ENCODE assay signal across 15 cellular contexts in the genomic region with DNA sequence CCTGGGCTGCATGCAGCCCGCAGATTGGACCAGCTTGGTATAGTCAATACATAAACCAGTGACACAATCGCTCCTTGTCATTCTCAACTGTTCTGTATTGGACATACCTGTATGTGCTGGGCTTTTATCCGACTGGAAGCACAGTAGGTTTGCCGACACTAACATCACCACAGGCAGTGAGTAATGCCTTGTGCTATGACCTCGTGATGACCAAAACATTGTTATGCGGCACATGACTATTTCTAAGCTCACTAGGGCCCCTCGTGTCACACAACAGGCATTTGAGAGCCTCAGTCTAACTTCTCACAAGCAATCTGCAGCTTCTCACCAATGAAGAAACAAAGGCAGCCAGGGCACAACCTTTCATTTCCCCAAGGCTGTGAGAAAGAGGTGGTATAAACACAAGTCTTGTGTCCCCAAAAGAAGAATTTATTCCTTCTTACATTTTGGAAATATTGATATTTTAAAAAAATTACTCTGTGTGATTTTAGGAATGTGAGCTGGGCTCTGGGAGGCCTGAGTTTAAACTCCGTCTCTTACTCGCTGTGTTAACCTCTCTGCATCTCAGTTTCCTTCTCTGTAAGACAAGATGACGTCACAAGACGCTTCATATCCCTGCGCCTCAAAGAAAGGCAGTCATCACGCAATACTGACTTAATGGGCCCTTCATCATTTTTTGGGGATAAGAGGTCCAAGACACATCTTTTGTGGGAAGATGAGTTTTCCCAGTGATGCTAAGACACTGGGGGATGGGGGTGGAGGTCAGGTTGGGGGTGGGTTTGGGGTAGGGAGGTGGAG.
A peak's percentile ranks its signal among the peaks of the same experiment; 100 is the strongest.
DNase-seq lines count a peak whose midpoint lies in the region; ATAC-seq, FAIRE-seq and TF ChIP-seq lines count a peak whose summit lies in the region.
"Had no signal": no experiment of that assay in that cellular context is flagged by ENCODE, and none has a peak within 500 bp of the region (broad histone marks: within the 10 kb centered on the region; RNA-seq: fewer than 3 reads in every experiment).

No MANE protein-coding gene starts in this region.

- no peak overlapping the region for H2BK20ac ChIP-seq in H1 (ENCODE audit: low read length)

- FAIRE-seq in H1 (lab: Jason Lieb, UNC): no peak

- H3K27ac Mint-ChIP-seq in activated naive CD4-positive, alpha-beta T cell treated with anti-CD3 and anti-CD28 coated beads for 36 hours: no peak overlapping the region

- ATAC-seq in GM19395 (IDR thresholded peaks at IDR 0.05; ENCODE audit: unreplicated experiment): no peak
- ATAC-seq: esophagus mucosa had no signal

- H2BK12ac ChIP-seq in H1 (ENCODE audit: low read depth, low read length): no peak overlapping the region

- peaks cover 0 to 13% (median 2%) of the 10 kb centered on the region in 4 experiments; a peak in 2 of 7 replicates for H3K4me1 ChIP-seq in H1 (replicated peaks in 1 of 4; ENCODE audit: control insufficient read depth in 3 of 4, insufficient read depth in 4 of 4, low read length in 3 of 4)
- peaks cover 15% of the 10 kb centered on the region for H3K4me1 ChIP-seq in mesodermal cell (ENCODE audit: control insufficient read depth, insufficient read depth, low read length, poor library complexity, severe bottlenecking)
- H3K4me1 ChIP-seq: SJCRH30 had no signal

- H3K27ac ChIP-seq in C4-2B (peak overlapping the region; percentile 15; the same call in 1 of the 2 replicates), H1 (ENCODE audit: low read depth, low read length) (no peak overlapping the region), mesodermal cell (ENCODE audit: low read depth, low read length, severe bottlenecking) (peak overlapping the region; percentile 85)
- H3K27ac ChIP-seq: neutrophil, SJCRH30, VCaP had no signal

- no peak overlapping the region for H3K4me3 Mint-ChIP-seq in activated naive CD4-positive, alpha-beta T cell treated with anti-CD3 and anti-CD28 coated beads for 36 hours

- H2AK5ac ChIP-seq in H1 (ENCODE audit: low read depth, low read length): no peak overlapping the region

- intact Hi-C loops in activated naive CD4-positive, alpha-beta T cell treated with anti-CD3 and anti-CD28 coated beads for 36 hours (cut with micrococcal nuclease): no loop called here

- TF ChIP-seq RAD21 in H1 (IDR thresholded peaks at IDR 0.05 in 1 of 2, conservative IDR thresholded peaks at IDR 0.05 in 1 of 2; ENCODE audit: low read depth in 2 of 2, low read length in 2 of 2): no peak

- H3K18ac ChIP-seq in H1 (ENCODE audit: extremely low read depth, low read length): no peak overlapping the region; the same call in 1 of the 2 replicates

- no peak overlapping the region for H3K23ac ChIP-seq in H1 (ENCODE audit: insufficient read length)

- 80% methylated on average over 13 of the region's 13 CpGs; no CpG with 5 or more reads in 1 of the 2 experiments for WGBS in H1 (ENCODE audit: extremely low coverage in 1 of 2, insufficient coverage in 1 of 2, insufficient read length in 1 of 2, insufficient replicate concordance in 2 of 2, low coverage in 1 of 2, low lambda C conversion rate in 2 of 2, missing lambda C conversion rate in 1 of 2), 2 experiments
- WGBS in mesodermal cell (ENCODE audit: insufficient coverage in 2 of 2), 2 experiments: 74 to 83% methylated on average over 11 to 12 of the region's 13 CpGs

- H4K91ac ChIP-seq in H1 (replicated peaks; ENCODE audit: insufficient read length, low read length): no peak overlapping the region

- H3K4ac ChIP-seq in H1 (replicated peaks; ENCODE audit: insufficient read length, low read depth, low read length): no peak overlapping the region

- no peak for TF ChIP-seq EP300 in H1 (IDR thresholded peaks at IDR 0.05; ENCODE audit: borderline replicate concordance in 1 of 2, low read depth in 2 of 2, low read length in 2 of 2)

- peaks cover 1% of the 10 kb centered on the region for H3K4me1 Mint-ChIP-seq in activated naive CD4-positive, alpha-beta T cell treated with anti-CD3 and anti-CD28 coated beads for 36 hours (ENCODE audit: low read depth)

- no peaks in the 10 kb centered on the region for H3K79me2 ChIP-seq in H1 (ENCODE audit: control insufficient read depth in 1 of 2, insufficient read depth in 2 of 2, low read length in 2 of 2)

- H2AFZ ChIP-seq in H1 (ENCODE audit: low read length): no peak overlapping the region

- no peak overlapping the region for H3K14ac ChIP-seq in H1 (ENCODE audit: insufficient read length)

- H3K9me3 Mint-ChIP-seq in activated naive CD4-positive, alpha-beta T cell treated with anti-CD3 and anti-CD28 coated beads for 36 hours: no peaks in the 10 kb centered on the region

- TF ChIP-seq CTCF in C4-2B (conservative IDR thresholded peaks at IDR 0.05) (no peak), H1 (IDR thresholded peaks at IDR 0.05; ENCODE audit: control extremely low read depth in 1 of 3, insufficient read depth in 1 of 3, low read depth in 1 of 3, low read length in 3 of 3) (no peak)

- no peaks in the 10 kb centered on the region for H3K23me2 ChIP-seq in H1 (ENCODE audit: low read depth, low read length)

- no peaks in the 10 kb centered on the region for H3K36me3 Mint-ChIP-seq in activated naive CD4-positive, alpha-beta T cell treated with anti-CD3 and anti-CD28 coated beads for 36 hours (ENCODE audit: low read depth)

- H2BK5ac ChIP-seq in H1 (ENCODE audit: low read depth, low read length): no peak overlapping the region

- no peak overlapping the region for H3K9ac ChIP-seq in H1 (replicated peaks in 1 of 4; ENCODE audit: extremely low read depth in 1 of 4, low read depth in 3 of 4, low read length in 3 of 4)

- H2BK15ac ChIP-seq in H1 (ENCODE audit: low read length): no peak overlapping the region

- H2BK120ac ChIP-seq in H1 (replicated peaks; ENCODE audit: low read depth, low read length): no peak overlapping the region

- H3K27me3 Mint-ChIP-seq in activated naive CD4-positive, alpha-beta T cell treated with anti-CD3 and anti-CD28 coated beads for 36 hours (ENCODE audit: low read depth): no peaks in the 10 kb centered on the region

- H3K36me3 ChIP-seq in MG63 (no peaks in the 10 kb centered on the region), H1 (ENCODE audit: control insufficient read depth in 2 of 4, insufficient read depth in 4 of 4, low read length in 3 of 4) (no peaks in the 10 kb centered on the region), mesodermal cell (ENCODE audit: control insufficient read depth, insufficient read depth, low read length) (no peaks in the 10 kb centered on the region)
- H3K36me3 ChIP-seq: neutrophil, SJCRH30 had no signal

- H3K4me3 ChIP-seq in MG63: no peak overlapping the region
- H3K4me3 ChIP-seq in H1 (ENCODE audit: extremely low read depth in 1 of 4, insufficient read depth in 2 of 4, low read depth in 3 of 4, low read length in 4 of 4): no peak overlapping the region
- H3K4me3 ChIP-seq in mesodermal cell (ENCODE audit: extremely low read depth, insufficient read depth, low read length, poor library complexity, severe bottlenecking): no peak overlapping the region
- H3K4me3 ChIP-seq: SJCRH30 had no signal

- no peak for TF ChIP-seq POLR2A in H1 (IDR thresholded peaks at IDR 0.05; ENCODE audit: control extremely low read depth in 1 of 2, low read depth in 2 of 2, low read length in 2 of 2)

- H4K20me1 ChIP-seq in H1 (replicated peaks in 1 of 2; ENCODE audit: control insufficient read depth in 1 of 2, insufficient read depth in 2 of 2, low read length in 2 of 2): no peaks in the 10 kb centered on the region

- no peak overlapping the region for H4K8ac ChIP-seq in H1 (ENCODE audit: extremely low read depth, insufficient read depth, low read length)

- H3K79me1 ChIP-seq in H1 (ENCODE audit: low read depth, low read length): no peaks in the 10 kb centered on the region

- no peaks in the 10 kb centered on the region for H3K27me3 ChIP-seq in MG63
- H3K27me3 ChIP-seq in H1 (replicated peaks in 1 of 4; ENCODE audit: control insufficient read depth in 3 of 4, extremely low read depth in 1 of 4, insufficient read depth in 3 of 4, low read length in 3 of 4): no peaks in the 10 kb centered on the region
- H3K27me3 ChIP-seq: neutrophil, SJCRH30 had no signal

- in situ Hi-C loops in KBM-7 (cut with MboI; ENCODE audit: low pct_unique_long_range_greater_than_20kb, low sequenced_read_pairs): no loop called here

- CTCF ChIA-PET in H1 (lab: Charles Lee; ENCODE audit: partially characterized antibody): interaction anchor here (0.6 to 1.7 kb wide), 8 partner anchors 10 to 759 kb away, joined by 3 to 5 read pairs (median 3); no protein-coding TSS in a partner anchor
- CTCF ChIA-PET in activated naive CD4-positive, alpha-beta T cell treated with anti-CD3 and anti-CD28 coated beads for 36 hours (lab: Charles Lee): no interaction called here

- H3K9me3 ChIP-seq in MG63 (no peaks in the 10 kb centered on the region), H1 (ENCODE audit: insufficient read depth in 2 of 2, low read depth in 1 of 2, low read length in 1 of 2) (no peaks in the 10 kb centered on the region), mesodermal cell (ENCODE audit: control insufficient read depth, low read length) (no peaks in the 10 kb centered on the region)
- H3K9me3 ChIP-seq: neutrophil, SJCRH30 had no signal

- peak; percentile 20 for DNase-seq in MG63
- DNase-seq in H1 (ENCODE audit: low read depth in 1 of 2, low spot score in 2 of 2): no peak
- DNase-seq in KBM-7: no peak
- no peak for DNase-seq in activated naive CD4-positive, alpha-beta T cell treated with anti-CD3 and anti-CD28 coated beads for 36 hours
- DNase-seq in NCI-H345 treated with DMSO at 0.1 percent for 48 hours (lab: John Stamatoyannopoulos, UW; ENCODE audit: unreplicated experiment): no peak
- DNase-seq: aorta, NCI-H1436, NCI-H774 had no signal

- POLR2A ChIA-PET in H1 (lab: Charles Lee; ENCODE audit: partially characterized antibody): interaction anchor here (0.6 kb wide), 1 partner anchor 64 kb away, joined by 5 read pairs; no protein-coding TSS in a partner anchor

- no peak overlapping the region for H4K5ac ChIP-seq in H1 (ENCODE audit: insufficient read length, low read depth, low read length)

- H3K56ac ChIP-seq in H1 (replicated peaks; ENCODE audit: insufficient read length, low read depth, low read length): no peak overlapping the region

- H3K4me2 ChIP-seq in H1 (ENCODE audit: insufficient read depth in 1 of 2, low read depth in 2 of 2, low read length in 2 of 2): peak overlapping the region in 1 of 2 experiments; percentile 53; a peak in 1 of 4 replicates

TF ChIP-seq in H1, 55 proteins besides CTCF, POLR2A, EP300 and RAD21:
- no peak for TF ChIP-seq BACH1 (IDR thresholded peaks at IDR 0.05; ENCODE audit: low read length)
- peak; percentile 44; the same call in 1 of the 2 replicates for TF ChIP-seq CREB1 (IDR thresholded peaks at IDR 0.05)
